Comparison of ENCODE assay signal across 1 cellular context in genomic region chr20:4427936-4428581, GRCh38.
TF ChIP-seq lines count a peak whose summit lies in the region.

No MANE protein-coding gene starts in this region.

TF ChIP-seq in GM23338, 12 proteins besides CTCF, POLR2A, EP300 and RAD21 (continued from another document):
- TF ChIP-seq, protein P1, sequence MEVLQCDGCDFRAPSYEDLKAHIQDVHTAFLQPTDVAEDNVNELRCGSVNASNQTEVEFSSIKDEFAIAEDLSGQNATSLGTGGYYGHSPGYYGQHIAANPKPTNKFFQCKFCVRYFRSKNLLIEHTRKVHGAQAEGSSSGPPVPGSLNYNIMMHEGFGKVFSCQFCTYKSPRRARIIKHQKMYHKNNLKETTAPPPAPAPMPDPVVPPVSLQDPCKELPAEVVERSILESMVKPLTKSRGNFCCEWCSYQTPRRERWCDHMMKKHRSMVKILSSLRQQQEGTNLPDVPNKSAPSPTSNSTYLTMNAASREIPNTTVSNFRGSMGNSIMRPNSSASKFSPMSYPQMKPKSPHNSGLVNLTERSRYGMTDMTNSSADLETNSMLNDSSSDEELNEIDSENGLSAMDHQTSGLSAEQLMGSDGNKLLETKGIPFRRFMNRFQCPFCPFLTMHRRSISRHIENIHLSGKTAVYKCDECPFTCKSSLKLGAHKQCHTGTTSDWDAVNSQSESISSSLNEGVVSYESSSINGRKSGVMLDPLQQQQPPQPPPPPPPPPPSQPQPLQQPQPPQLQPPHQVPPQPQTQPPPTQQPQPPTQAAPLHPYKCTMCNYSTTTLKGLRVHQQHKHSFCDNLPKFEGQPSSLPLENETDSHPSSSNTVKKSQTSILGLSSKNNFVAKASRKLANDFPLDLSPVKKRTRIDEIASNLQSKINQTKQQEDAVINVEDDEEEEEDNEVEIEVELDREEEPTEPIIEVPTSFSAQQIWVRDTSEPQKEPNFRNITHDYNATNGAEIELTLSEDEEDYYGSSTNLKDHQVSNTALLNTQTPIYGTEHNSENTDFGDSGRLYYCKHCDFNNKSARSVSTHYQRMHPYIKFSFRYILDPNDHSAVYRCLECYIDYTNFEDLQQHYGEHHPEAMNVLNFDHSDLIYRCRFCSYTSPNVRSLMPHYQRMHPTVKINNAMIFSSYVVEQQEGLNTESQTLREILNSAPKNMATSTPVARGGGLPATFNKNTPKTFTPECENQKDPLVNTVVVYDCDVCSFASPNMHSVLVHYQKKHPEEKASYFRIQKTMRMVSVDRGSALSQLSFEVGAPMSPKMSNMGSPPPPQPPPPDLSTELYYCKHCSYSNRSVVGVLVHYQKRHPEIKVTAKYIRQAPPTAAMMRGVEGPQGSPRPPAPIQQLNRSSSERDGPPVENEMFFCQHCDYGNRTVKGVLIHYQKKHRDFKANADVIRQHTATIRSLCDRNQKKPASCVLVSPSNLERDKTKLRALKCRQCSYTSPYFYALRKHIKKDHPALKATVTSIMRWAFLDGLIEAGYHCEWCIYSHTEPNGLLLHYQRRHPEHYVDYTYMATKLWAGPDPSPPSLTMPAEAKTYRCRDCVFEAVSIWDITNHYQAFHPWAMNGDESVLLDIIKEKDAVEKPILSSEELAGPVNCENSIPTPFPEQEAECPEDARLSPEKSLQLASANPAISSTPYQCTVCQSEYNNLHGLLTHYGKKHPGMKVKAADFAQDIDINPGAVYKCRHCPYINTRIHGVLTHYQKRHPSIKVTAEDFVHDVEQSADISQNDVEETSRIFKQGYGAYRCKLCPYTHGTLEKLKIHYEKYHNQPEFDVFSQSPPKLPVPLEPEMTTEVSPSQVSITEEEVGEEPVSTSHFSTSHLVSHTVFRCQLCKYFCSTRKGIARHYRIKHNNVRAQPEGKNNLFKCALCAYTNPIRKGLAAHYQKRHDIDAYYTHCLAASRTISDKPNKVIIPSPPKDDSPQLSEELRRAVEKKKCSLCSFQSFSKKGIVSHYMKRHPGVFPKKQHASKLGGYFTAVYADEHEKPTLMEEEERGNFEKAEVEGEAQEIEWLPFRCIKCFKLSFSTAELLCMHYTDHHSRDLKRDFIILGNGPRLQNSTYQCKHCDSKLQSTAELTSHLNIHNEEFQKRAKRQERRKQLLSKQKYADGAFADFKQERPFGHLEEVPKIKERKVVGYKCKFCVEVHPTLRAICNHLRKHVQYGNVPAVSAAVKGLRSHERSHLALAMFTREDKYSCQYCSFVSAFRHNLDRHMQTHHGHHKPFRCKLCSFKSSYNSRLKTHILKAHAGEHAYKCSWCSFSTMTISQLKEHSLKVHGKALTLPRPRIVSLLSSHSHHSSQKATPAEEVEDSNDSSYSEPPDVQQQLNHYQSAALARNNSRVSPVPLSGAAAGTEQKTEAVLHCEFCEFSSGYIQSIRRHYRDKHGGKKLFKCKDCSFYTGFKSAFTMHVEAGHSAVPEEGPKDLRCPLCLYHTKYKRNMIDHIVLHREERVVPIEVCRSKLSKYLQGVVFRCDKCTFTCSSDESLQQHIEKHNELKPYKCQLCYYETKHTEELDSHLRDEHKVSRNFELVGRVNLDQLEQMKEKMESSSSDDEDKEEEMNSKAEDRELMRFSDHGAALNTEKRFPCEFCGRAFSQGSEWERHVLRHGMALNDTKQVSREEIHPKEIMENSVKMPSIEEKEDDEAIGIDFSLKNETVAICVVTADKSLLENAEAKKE (CRISPR knock-in tag; IDR thresholded peaks at IDR 0.05), result no peak
- TF ChIP-seq REST (IDR thresholded peaks at IDR 0.05; ENCODE audit: unreplicated experiment), result no peak
- TF ChIP-seq JUNB (IDR thresholded peaks at IDR 0.05; ENCODE audit: unreplicated experiment), result no peak
- no peak for TF ChIP-seq ZNF114 (CRISPR knock-in tag; IDR thresholded peaks at IDR 0.05)
- no peak for TF ChIP-seq CREB1 (CRISPR knock-in tag; IDR thresholded peaks at IDR 0.05; ENCODE audit: low read depth)
- TF ChIP-seq POLR2AphosphoS5 (IDR thresholded peaks at IDR 0.05; ENCODE audit: low read depth), result no peak
- TF ChIP-seq EZH2phosphoT487 (IDR thresholded peaks at IDR 0.05; ENCODE audit: unreplicated experiment), result no peak
- TF ChIP-seq EZH2 (IDR thresholded peaks at IDR 0.05; ENCODE audit: low read depth, unreplicated experiment), result no peak
- no peak for TF ChIP-seq ZNF331 (CRISPR knock-in tag; IDR thresholded peaks at IDR 0.05; ENCODE audit: low read depth)
- no peak for TF ChIP-seq STAT1 (IDR thresholded peaks at IDR 0.05; ENCODE audit: unreplicated experiment)
